13 cellular contexts compared by ENCODE assay signal in genomic region chr17:50394711-50395110, GRCh38. TPM values are rescaled to one million over a fixed set of nuclear protein-coding genes. Genes with fewer than 3 reads are reported as not detected.
A peak's percentile ranks its signal among the peaks of the same experiment; 100 is the strongest.
DNase-seq lines count a peak whose midpoint lies in the region; ATAC-seq, FAIRE-seq and TF ChIP-seq lines count a peak whose summit lies in the region.
"Had no signal": no experiment of that assay in that cellular context is flagged by ENCODE, and none has a peak within 500 bp of the region (broad histone marks: within the 10 kb centered on the region; RNA-seq: fewer than 3 reads in every experiment).

No MANE protein-coding gene starts in this region.

- FAIRE-seq in RCC 7860 (lab: Jason Lieb, UNC) (no peak), pancreas (lab: Jason Lieb, UNC) (no peak)
- FAIRE-seq: bronchial epithelial cell had no signal

- H3K36me3 ChIP-seq in pancreas, result peaks cover 6 to 45% (median 25%) of the 10 kb centered on the region in 3 donors

- intact Hi-C loops in pancreas (cut with DNase I), result no loop called here

- no peak for DNase-seq in activated T-cell treated with anti-CD3 and anti-CD28 coated beads, Interleukin-2, amount 50 U/mL, for 4 hours
- no peak for DNase-seq in activated T-cell treated with anti-CD3 and anti-CD28 coated beads, Interleukin-2, amount 50 U/mL, for 1 hour
- DNase-seq in RCC 7860 (ENCODE audit: low spot score), result peak; percentile 6
- DNase-seq in dermis blood vessel endothelial cell, result peak; percentile 37
- peak in 4 of 6 donors; percentile 33 to 64 (median 58) for DNase-seq in pancreas
- no peak for DNase-seq in T-helper 9 cell
- DNase-seq: activated CD4-positive, alpha-beta T cell treated with anti-CD3 and anti-CD28 coated beads for 1 hour; C1 segment of cervical spinal cord; Peyer's patch had no signal

- no peak for ATAC-seq in activated T-cell treated with anti-CD3 and anti-CD28 coated beads, Interleukin-2, amount 50 U/mL, for 4 hours
- peak in 1 of 4 donors; percentile 2 for ATAC-seq in pancreas
- ATAC-seq in activated CD4-positive, CD25-positive, alpha-beta regulatory T cell treated with anti-CD3 and anti-CD28 coated beads, Interleukin-2, amount 50 U/mL, for 24 hours, result no peak
- no peak for ATAC-seq in HG03175 (IDR thresholded peaks at IDR 0.05; ENCODE audit: unreplicated experiment)

- H3K4me3 ChIP-seq in pancreas, result peak overlapping the region in 3 of 4 donors; percentile 78 to 94 (median 84)

- no peak for TF ChIP-seq CTCF in pancreas (IDR thresholded peaks at IDR 0.05)

- H3K4me1 ChIP-seq in pancreas, result peaks cover 4 to 13% (median 13%) of the 10 kb centered on the region in 3 donors

- H3K27ac ChIP-seq in pancreas, result no peak overlapping the region
- H3K27ac ChIP-seq: Peyer's patch had no signal

- no peaks in the 10 kb centered on the region for H3K9me3 ChIP-seq in pancreas
- H3K9me3 ChIP-seq: Peyer's patch had no signal

- H3K9me3 Mint-ChIP-seq in activated T-cell treated with anti-CD3 and anti-CD28 coated beads, Interleukin-2, amount 50 U/mL, for 4 hours, result no peaks in the 10 kb centered on the region

- no peaks in the 10 kb centered on the region for H3K27me3 Mint-ChIP-seq in activated T-cell treated with anti-CD3 and anti-CD28 coated beads, Interleukin-2, amount 50 U/mL, for 4 hours (ENCODE audit: low read depth)

- H3K4me3 Mint-ChIP-seq in activated T-cell treated with anti-CD3 and anti-CD28 coated beads, Interleukin-2, amount 50 U/mL, for 4 hours, result peak overlapping the region; percentile 97

- H3K36me3 Mint-ChIP-seq in activated T-cell treated with anti-CD3 and anti-CD28 coated beads, Interleukin-2, amount 50 U/mL, for 4 hours (ENCODE audit: insufficient read depth), result peaks cover 37% of the 10 kb centered on the region

- peaks cover 34% of the 10 kb centered on the region for H3K4me1 Mint-ChIP-seq in activated T-cell treated with anti-CD3 and anti-CD28 coated beads, Interleukin-2, amount 50 U/mL, for 4 hours (ENCODE audit: low read depth)

- H3K27me3 ChIP-seq in pancreas, result no peaks in the 10 kb centered on the region
- H3K27me3 ChIP-seq: Peyer's patch had no signal

- 5 to 12% methylated on average over 3 of the region's 3 CpGs for WGBS in pancreas, 2 donors

RNA-seq across cellular contexts. Expression of gene LRRC59, which starts 2.6 kb away (rescaled TPM):
- 100 to 1,000 TPM; 153 to 174 (median 159) TPM for total RNA-seq in activated T-cell treated with anti-CD3 and anti-CD28 coated beads, Interleukin-2, amount 50 U/mL, for 4 hours
- 118 and 227 TPM in 2 replicates for total RNA-seq in dermis blood vessel endothelial cell
- total RNA-seq in pancreas, result 100 to 1,000 TPM in 1 of 6 donors, 10 to 100 TPM in 5; 66.7 to 114 (median 74.2) TPM
- polyA plus RNA-seq in pancreas, result 10 to 100 TPM; 29.3 to 33.0 TPM

RNA-seq across cellular contexts. Expression of gene EME1, which starts 21.7 kb away (rescaled TPM):
- total RNA-seq in activated T-cell treated with anti-CD3 and anti-CD28 coated beads, Interleukin-2, amount 50 U/mL, for 4 hours, result 10 to 100 TPM; 12.2 to 13.3 (median 12.6) TPM
- 1.0 and 4.6 TPM in 2 replicates for total RNA-seq in dermis blood vessel endothelial cell
- under 1 TPM in 4 of 6 donors, not detected in 2; 0.19 to 0.94 (median 0.29) TPM for total RNA-seq in pancreas
- under 1 TPM; 0.45 to 0.46 TPM for polyA plus RNA-seq in pancreas
- total RNA-seq: mesenteric fat pad had no signal

RNA-seq across cellular contexts. Expression of gene MRPL27, which starts 21.7 kb away (rescaled TPM):
- total RNA-seq in activated T-cell treated with anti-CD3 and anti-CD28 coated beads, Interleukin-2, amount 50 U/mL, for 4 hours, result 100 to 1,000 TPM in 2 of 3 donors, 10 to 100 TPM in 1; 85.2 to 109 (median 102) TPM
- total RNA-seq in dermis blood vessel endothelial cell, result 35.4 and 70.3 TPM in 2 replicates
- total RNA-seq in pancreas, result 10 to 100 TPM; 19.6 to 29.1 (median 23.9) TPM
- 10 to 100 TPM; 84.5 to 89.0 TPM for polyA plus RNA-seq in pancreas

RNA-seq across cellular contexts. Expression of gene ACSF2, which starts 31.3 kb away (rescaled TPM):
- 1 to 10 TPM; 3.7 to 4.3 (median 4.3) TPM for total RNA-seq in activated T-cell treated with anti-CD3 and anti-CD28 coated beads, Interleukin-2, amount 50 U/mL, for 4 hours
- total RNA-seq in dermis blood vessel endothelial cell, result 10.1 and 15.5 TPM in 2 replicates
- 10 to 100 TPM in 5 of 6 donors, 1 to 10 TPM in 1; 8.5 to 26.0 (median 18.1) TPM for total RNA-seq in pancreas
- 10 to 100 TPM; 42.4 to 61.2 TPM for polyA plus RNA-seq in pancreas

RNA-seq across cellular contexts. Expression of gene XYLT2, which starts 48.8 kb away (rescaled TPM):
- total RNA-seq in activated T-cell treated with anti-CD3 and anti-CD28 coated beads, Interleukin-2, amount 50 U/mL, for 4 hours, result 10 to 100 TPM; 23.8 to 25.0 (median 24.1) TPM
- 26.5 and 31.8 TPM in 2 replicates for total RNA-seq in dermis blood vessel endothelial cell
- 10 to 100 TPM in 5 of 6 donors, 1 to 10 TPM in 1; 9.8 to 15.0 (median 11.7) TPM for total RNA-seq in pancreas
- polyA plus RNA-seq in pancreas, result 10 to 100 TPM; 15.2 to 15.5 TPM

Comparison
In these comparisons a context has a peak if more than half of its experiments do, and no peak if none do; other contexts are left out.
1. DNase-seq: peak in RCC 7860 (single experiment), dermis blood vessel endothelial cell (single experiment) and pancreas (4 of 6); none in activated T-cell treated with anti-CD3 and anti-CD28 coated beads, Interleukin-2, amount 50 U/mL, for 4 hours (single experiment), activated T-cell treated with anti-CD3 and anti-CD28 coated beads, Interleukin-2, amount 50 U/mL, for 1 hour (single experiment) and T-helper 9 cell (single experiment).